ENCODE assay signal across 26 cellular contexts in genomic region chr13:26758496-26759155, GRCh38. TPM values are rescaled to one million over a fixed set of nuclear protein-coding genes. Genes with fewer than 3 reads are reported as not detected.
DNase-seq lines count a peak whose midpoint lies in the region; ATAC-seq and TF ChIP-seq lines count a peak whose summit lies in the region.
"Had no signal": no experiment of that assay in that cellular context is flagged by ENCODE, and none has a peak within 500 bp of the region (broad histone marks: within the 10 kb centered on the region; RNA-seq: fewer than 3 reads in every experiment).

No MANE protein-coding gene starts in this region.

- H3K4me1 Mint-ChIP-seq in activated naive CD8-positive, alpha-beta T cell (ENCODE audit: low read depth), result peaks cover 15% of the 10 kb centered on the region
- H3K4me1 Mint-ChIP-seq in activated naive CD8-positive, alpha-beta T cell treated with anti-CD3 and anti-CD28 coated beads, Interleukin-2, amount 50 U/mL, for 24 hours, result peaks cover 14% of the 10 kb centered on the region
- H3K4me1 Mint-ChIP-seq in activated naive CD8-positive, alpha-beta T cell treated with anti-CD3 and anti-CD28 coated beads for 36 hours, result peaks cover 3% of the 10 kb centered on the region
- H3K4me1 Mint-ChIP-seq in naive B cell, result peaks cover 12 to 17% (median 16%) of the 10 kb centered on the region in 3 donors
- H3K4me1 Mint-ChIP-seq in type B pancreatic cell (ENCODE audit: unreplicated experiment), result peaks cover 4% of the 10 kb centered on the region

- DNase-seq in activated naive CD8-positive, alpha-beta T cell treated with anti-CD3 and anti-CD28 coated beads, Interleukin-2, amount 50 U/mL, for 24 hours, result no peak
- no peak for DNase-seq in activated naive CD8-positive, alpha-beta T cell treated with anti-CD3 and anti-CD28 coated beads for 36 hours
- DNase-seq in naive B cell (no peak), type B pancreatic cell (ENCODE audit: extremely low spot score, unreplicated experiment) (no peak), Peyer's patch (no peak), ACHN (no peak)
- DNase-seq: activated CD8-positive, alpha-beta memory T cell treated with anti-CD3 and anti-CD28 coated beads, Interleukin-2, amount 50 U/mL, for 4 hours; cortex of kidney; islet precursor cell; lower lobe of right lung; MV-4-11; NCI-H1694; NCI-H774; retina; stimulated activated CD4-positive, alpha-beta T cell treated with anti-CD3 and anti-CD28 coated beads, Interleukin-2, amount 100 ng/mL, for 24 hours; T-helper 9 cell had no signal

- peaks cover 39% of the 10 kb centered on the region for H3K27me3 Mint-ChIP-seq in activated naive CD8-positive, alpha-beta T cell
- H3K27me3 Mint-ChIP-seq in activated naive CD8-positive, alpha-beta T cell treated with anti-CD3 and anti-CD28 coated beads, Interleukin-2, amount 50 U/mL, for 24 hours, result peaks cover 52% of the 10 kb centered on the region
- peaks cover 55% of the 10 kb centered on the region for H3K27me3 Mint-ChIP-seq in activated naive CD8-positive, alpha-beta T cell treated with anti-CD3 and anti-CD28 coated beads for 36 hours
- H3K27me3 Mint-ChIP-seq in naive B cell (peaks cover 58 to 59% (median 59%) of the 10 kb centered on the region in 3 donors), type B pancreatic cell (peaks cover 78% of the 10 kb centered on the region)

- H3K4me3 ChIP-seq in Peyer's patch, result no peak overlapping the region
- H3K4me3 ChIP-seq: HAP-1, lower lobe of right lung, smooth muscle cell had no signal

- no peak for ATAC-seq in activated naive CD8-positive, alpha-beta T cell treated with anti-CD3 and anti-CD28 coated beads, Interleukin-2, amount 50 U/mL, for 24 hours
- ATAC-seq in naive B cell (ENCODE audit: low read depth in 2 of 2), result no peak
- no peak for ATAC-seq in HG02610 (IDR thresholded peaks at IDR 0.05; ENCODE audit: unreplicated experiment)
- ATAC-seq: lower lobe of right lung had no signal

- H3K4me1 ChIP-seq in Peyer's patch, result peaks cover 0 to 10% (median 0%) of the 10 kb centered on the region in 4 donors
- H3K4me1 ChIP-seq: HAP-1 had no signal

- H3K27ac Mint-ChIP-seq in activated naive CD8-positive, alpha-beta T cell, result no peak overlapping the region
- no peak overlapping the region for H3K27ac Mint-ChIP-seq in activated naive CD8-positive, alpha-beta T cell treated with anti-CD3 and anti-CD28 coated beads, Interleukin-2, amount 50 U/mL, for 24 hours
- peak overlapping the region; percentile 47 for H3K27ac Mint-ChIP-seq in activated naive CD8-positive, alpha-beta T cell treated with anti-CD3 and anti-CD28 coated beads for 36 hours
- no peak overlapping the region for H3K27ac Mint-ChIP-seq in naive B cell
- no peak overlapping the region for H3K27ac Mint-ChIP-seq in type B pancreatic cell

- no peaks in the 10 kb centered on the region for H3K36me3 Mint-ChIP-seq in activated naive CD8-positive, alpha-beta T cell
- no peaks in the 10 kb centered on the region for H3K36me3 Mint-ChIP-seq in activated naive CD8-positive, alpha-beta T cell treated with anti-CD3 and anti-CD28 coated beads, Interleukin-2, amount 50 U/mL, for 24 hours (ENCODE audit: low read depth)
- H3K36me3 Mint-ChIP-seq in activated naive CD8-positive, alpha-beta T cell treated with anti-CD3 and anti-CD28 coated beads for 36 hours, result no peaks in the 10 kb centered on the region
- H3K36me3 Mint-ChIP-seq in naive B cell, result peaks cover 0 to 9% of the 10 kb centered on the region in 2 donors
- H3K36me3 Mint-ChIP-seq in type B pancreatic cell, result no peaks in the 10 kb centered on the region

- peak overlapping the region; percentile 79 for H3K4me3 Mint-ChIP-seq in activated naive CD8-positive, alpha-beta T cell
- H3K4me3 Mint-ChIP-seq in activated naive CD8-positive, alpha-beta T cell treated with anti-CD3 and anti-CD28 coated beads, Interleukin-2, amount 50 U/mL, for 24 hours, result no peak overlapping the region
- H3K4me3 Mint-ChIP-seq in activated naive CD8-positive, alpha-beta T cell treated with anti-CD3 and anti-CD28 coated beads for 36 hours, result no peak overlapping the region
- H3K4me3 Mint-ChIP-seq in naive B cell, result peak overlapping the region in 5 of 8 donors; percentile 16 to 76 (median 64)
- H3K4me3 Mint-ChIP-seq in type B pancreatic cell, result peak overlapping the region; percentile 82

- TF ChIP-seq CTCF in type B pancreatic cell (conservative IDR thresholded peaks at IDR 0.05), result no peak
- TF ChIP-seq CTCF in Peyer's patch (IDR thresholded peaks at IDR 0.05), result no peak

- no peaks in the 10 kb centered on the region for H3K9me3 Mint-ChIP-seq in activated naive CD8-positive, alpha-beta T cell (ENCODE audit: low read depth)
- no peaks in the 10 kb centered on the region for H3K9me3 Mint-ChIP-seq in activated naive CD8-positive, alpha-beta T cell treated with anti-CD3 and anti-CD28 coated beads, Interleukin-2, amount 50 U/mL, for 24 hours
- no peaks in the 10 kb centered on the region for H3K9me3 Mint-ChIP-seq in activated naive CD8-positive, alpha-beta T cell treated with anti-CD3 and anti-CD28 coated beads for 36 hours
- H3K9me3 Mint-ChIP-seq in naive B cell (peaks cover 0 to 2% (median 0%) of the 10 kb centered on the region in 7 donors), type B pancreatic cell (no peaks in the 10 kb centered on the region)

- H3K9me3 ChIP-seq in Peyer's patch, result no peaks in the 10 kb centered on the region
- H3K9me3 ChIP-seq: HAP-1, lower lobe of right lung, suprapubic skin had no signal

- H3K27me3 ChIP-seq in Peyer's patch, result no peaks in the 10 kb centered on the region

- in situ Hi-C loops in ACHN (cut with HindIII; ENCODE audit: low pct_ligation_motif_present, low pct_unique_long_range_greater_than_20kb, low sequenced_read_pairs), result no loop called here

- H3K27ac ChIP-seq in Peyer's patch, result no peak overlapping the region
- H3K27ac ChIP-seq: lower lobe of right lung, suprapubic skin had no signal

- no peak for TF ChIP-seq POLR2A in Peyer's patch (IDR thresholded peaks at IDR 0.05)

- H3K36me3 ChIP-seq in Peyer's patch, result no peaks in the 10 kb centered on the region
- H3K36me3 ChIP-seq: HAP-1, lower lobe of right lung, suprapubic skin had no signal

RNA-seq across cellular contexts. Expression of gene GPR12, which starts 2.0 kb away (rescaled TPM):
- not detected for total RNA-seq in activated naive CD8-positive, alpha-beta T cell treated with anti-CD3 and anti-CD28 coated beads for 36 hours
- polyA plus RNA-seq in naive B cell (ENCODE audit: low read depth in 6 of 6), result under 1 TPM in 1 of 6 donors, not detected in 5; 0.11 TPM
- total RNA-seq in type B pancreatic cell (ENCODE audit: low replicate concordance) (0.12 and 0.14 TPM in 2 replicates), Peyer's patch (not detected)
- total RNA-seq: Daoy, fibroblast of lung, lower lobe of right lung, mucosa of gallbladder, osteocyte, smooth muscle cell had no signal
- polyA plus RNA-seq: AG04450, fibroblast of lung, smooth muscle cell had no signal

Comparison
In these comparisons a context has a peak if more than half of its experiments do, and no peak if none do; other contexts are left out.
1. H3K4me3 Mint-ChIP-seq: peak in activated naive CD8-positive, alpha-beta T cell (single experiment), naive B cell (5 of 8) and type B pancreatic cell (single experiment); none in activated naive CD8-positive, alpha-beta T cell treated with anti-CD3 and anti-CD28 coated beads, Interleukin-2, amount 50 U/mL, for 24 hours (single experiment) and activated naive CD8-positive, alpha-beta T cell treated with anti-CD3 and anti-CD28 coated beads for 36 hours (single experiment).